8 cellular contexts compared by ENCODE assay signal in genomic region chr14:67411820-67412421, GRCh38. TPM values are rescaled to one million over a fixed set of nuclear protein-coding genes. Genes with fewer than 3 reads are reported as not detected.
DNase-seq lines count a peak whose midpoint lies in the region; ATAC-seq and FAIRE-seq lines count a peak whose summit lies in the region.

Gene PLEK2, minus strand, starts transcription at chr14:67412165. Its CDS starts 106 bp downstream, at chr14:67412059.

- H3K9ac ChIP-seq in iPS-20b (ENCODE audit: low read depth, low read length): no peak within 1 kb of the TSS

- H3K4me3 Mint-ChIP-seq in activated naive CD8-positive, alpha-beta T cell treated with anti-CD3 and anti-CD28 coated beads, Interleukin-2, amount 10 ng/mL, durations not matched to agents 7 days and 5 days: peak within 1 kb of the TSS; percentile 63

- H3K4me1 ChIP-seq in iPS-20b (ENCODE audit: insufficient read depth, low read length): 0 out of 2 replicates have a peak, but pooled peaks cover 3% of the 10 kb centered on the region

- peaks cover 9% of the 10 kb centered on the region for H3K27me3 Mint-ChIP-seq in activated naive CD8-positive, alpha-beta T cell treated with anti-CD3 and anti-CD28 coated beads, Interleukin-2, amount 10 ng/mL, durations not matched to agents 7 days and 5 days

- H3K27ac ChIP-seq in iPS-20b (ENCODE audit: low read length): no peak within 1 kb of the TSS

- H3K9me3 ChIP-seq in iPS-20b (ENCODE audit: insufficient read depth, low read depth, low read length): no peaks in the 10 kb centered on the region

- no peak for FAIRE-seq in RCC 7860 (lab: Jason Lieb, UNC)

- peaks cover 24% of the 10 kb centered on the region; the same call in 1 of the 2 replicates for H3K27me3 ChIP-seq in iPS-20b (ENCODE audit: insufficient read depth, low read length)

- peak; percentile 48 for DNase-seq in D341Med (ENCODE audit: low spot score)
- DNase-seq in RCC 7860 (ENCODE audit: low spot score): peak; percentile 5
- DNase-seq in activated naive CD8-positive, alpha-beta T cell treated with anti-CD3 and anti-CD28 coated beads, Interleukin-2, amount 10 ng/mL, durations not matched to agents 7 days and 5 days: peak; percentile 61
- DNase-seq in stimulated activated CD4-positive, alpha-beta T cell treated with anti-CD3 and anti-CD28 coated beads, Interleukin-4, amount 100 ng/mL, for 4 hours: peak; percentile 49 to 54
- no peak for DNase-seq in OCI-M1 (lab: John Stamatoyannopoulos, UW)

- peak within 1 kb of the TSS; percentile 43; the same call in 1 of the 2 replicates for H3K4me3 ChIP-seq in iPS-20b (ENCODE audit: low read length)

- peaks cover 8% of the 10 kb centered on the region for H3K4me1 Mint-ChIP-seq in activated naive CD8-positive, alpha-beta T cell treated with anti-CD3 and anti-CD28 coated beads, Interleukin-2, amount 10 ng/mL, durations not matched to agents 7 days and 5 days

- no peaks in the 10 kb centered on the region for H3K36me3 ChIP-seq in iPS-20b (ENCODE audit: insufficient read depth, low read depth, low read length)

- ATAC-seq in activated naive CD8-positive, alpha-beta T cell treated with anti-CD3 and anti-CD28 coated beads, Interleukin-2, amount 10 ng/mL, durations not matched to agents 7 days and 5 days (ENCODE audit: low read depth): peak; percentile 85
- ATAC-seq in GM18907 (IDR thresholded peaks at IDR 0.05; ENCODE audit: unreplicated experiment): no peak
- ATAC-seq in HG02798 (IDR thresholded peaks at IDR 0.05; ENCODE audit: poor library complexity, unreplicated experiment): no peak

- no peaks in the 10 kb centered on the region for H3K9me3 Mint-ChIP-seq in activated naive CD8-positive, alpha-beta T cell treated with anti-CD3 and anti-CD28 coated beads, Interleukin-2, amount 10 ng/mL, durations not matched to agents 7 days and 5 days

- no peaks in the 10 kb centered on the region for H3K36me3 Mint-ChIP-seq in activated naive CD8-positive, alpha-beta T cell treated with anti-CD3 and anti-CD28 coated beads, Interleukin-2, amount 10 ng/mL, durations not matched to agents 7 days and 5 days

- H3K27ac Mint-ChIP-seq in activated naive CD8-positive, alpha-beta T cell treated with anti-CD3 and anti-CD28 coated beads, Interleukin-2, amount 10 ng/mL, durations not matched to agents 7 days and 5 days: no peak within 1 kb of the TSS

- POLR2A ChIA-PET in activated naive CD8-positive, alpha-beta T cell treated with anti-CD3 and anti-CD28 coated beads, Interleukin-2, amount 10 ng/mL, durations not matched to agents 7 days and 5 days (lab: Charles Lee): no interaction called here

RNA-seq across cellular contexts. Expression of gene PLEK2, which starts in this region (rescaled TPM):
- total RNA-seq in activated naive CD8-positive, alpha-beta T cell treated with anti-CD3 and anti-CD28 coated beads, Interleukin-2, amount 10 ng/mL, durations not matched to agents 7 days and 5 days: under 1 TPM; 0.85 to 0.97 TPM

Comparison
In these comparisons a context has a peak if more than half of its experiments do, and no peak if none do; other contexts are left out.
1. Peak in DNase-seq and ATAC-seq in activated naive CD8-positive, alpha-beta T cell treated with anti-CD3 and anti-CD28 coated beads, Interleukin-2, amount 10 ng/mL, durations not matched to agents 7 days and 5 days; RNA of the gene not detected or under 1 TPM.